ENCODE assay signal across 8 cellular contexts in the genomic region with DNA sequence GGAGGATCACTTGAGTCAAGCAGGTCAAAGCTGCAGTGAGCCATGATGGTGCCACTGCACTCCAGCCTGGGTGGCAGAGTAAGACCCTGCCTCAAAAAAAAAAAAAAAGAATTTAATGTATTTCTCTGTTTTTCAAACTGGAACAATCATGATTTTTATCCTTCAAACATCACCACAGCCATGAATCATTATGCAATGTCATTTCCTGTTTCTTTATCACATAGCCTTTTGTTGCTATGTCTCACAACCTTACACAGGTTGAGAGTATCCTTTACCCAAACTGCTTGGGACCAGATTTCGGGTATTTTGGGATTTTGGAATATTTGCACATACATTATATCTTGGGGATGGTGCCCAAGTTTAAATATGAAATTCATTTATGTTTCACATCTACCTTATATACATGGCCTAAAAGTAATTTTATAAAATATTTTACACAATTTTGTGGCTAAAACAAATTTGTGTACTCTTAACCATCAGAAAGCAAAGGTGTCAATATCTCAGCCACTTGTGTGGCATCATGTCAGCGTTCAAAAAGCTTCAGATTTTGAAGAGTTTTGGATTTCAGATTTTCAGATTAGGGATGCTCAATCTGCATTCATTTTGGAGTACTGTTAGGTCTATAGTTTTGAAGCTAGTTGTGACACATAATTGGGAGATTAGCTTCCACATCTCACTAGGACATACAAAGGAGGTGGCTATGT. TPM values are rescaled to one million over a fixed set of nuclear protein-coding genes. Genes with fewer than 3 reads are reported as not detected.
DNase-seq lines count a peak whose midpoint lies in the region; ATAC-seq and TF ChIP-seq lines count a peak whose summit lies in the region.
"Had no signal": no experiment of that assay in that cellular context is flagged by ENCODE, and none has a peak within 500 bp of the region (broad histone marks: within the 10 kb centered on the region; RNA-seq: fewer than 3 reads in every experiment).

No MANE protein-coding gene starts in this region.

- intact Hi-C loops in activated T-helper 2 cell treated with anti-CD3 and anti-CD28 coated beads, Interferon-gamma antibody, Interleukin-2, Interleukin-4, amounts not matched to agents 10 μg/mL and 5 μg/mL and 100 μg/mL, durations not matched to agents 14 hours and 24 hours and 36 hours (cut with micrococcal nuclease): loop anchor here (5.0 kb wide), 1 partner anchor 207 kb away; no protein-coding TSS in a partner anchor
- intact Hi-C loops in natural killer cell (cut with micrococcal nuclease): loop anchor here (2.0 kb wide), 1 partner anchor 14 kb away; no protein-coding TSS in a partner anchor

- H3K4me3 Mint-ChIP-seq in activated T-helper 2 cell treated with anti-CD3 and anti-CD28 coated beads, Interferon-gamma antibody, Interleukin-2, Interleukin-4, amounts not matched to agents 10 μg/mL and 5 μg/mL and 100 μg/mL, durations not matched to agents 14 hours and 24 hours and 36 hours (ENCODE audit: low read depth): no peak overlapping the region
- H3K4me3 Mint-ChIP-seq in natural killer cell: peak overlapping the region; percentile 21

- peak overlapping the region; percentile 49 for H3K27ac Mint-ChIP-seq in activated T-helper 2 cell treated with anti-CD3 and anti-CD28 coated beads, Interferon-gamma antibody, Interleukin-2, Interleukin-4, amounts not matched to agents 10 μg/mL and 5 μg/mL and 100 μg/mL, durations not matched to agents 14 hours and 24 hours and 36 hours
- peak overlapping the region; percentile 87 to 88 for H3K27ac Mint-ChIP-seq in natural killer cell

- no peaks in the 10 kb centered on the region for H3K9me3 Mint-ChIP-seq in activated T-helper 2 cell treated with anti-CD3 and anti-CD28 coated beads, Interferon-gamma antibody, Interleukin-2, Interleukin-4, amounts not matched to agents 10 μg/mL and 5 μg/mL and 100 μg/mL, durations not matched to agents 14 hours and 24 hours and 36 hours
- no peaks in the 10 kb centered on the region for H3K9me3 Mint-ChIP-seq in natural killer cell

- TF ChIP-seq CTCF in natural killer cell (IDR thresholded peaks at IDR 0.05) (no peak), right atrium auricular region (IDR thresholded peaks at IDR 0.05) (no peak)

- no peak overlapping the region for H3K4me3 ChIP-seq in right atrium auricular region
- H3K4me3 ChIP-seq: Peyer's patch had no signal

- peak; percentile 31 for ATAC-seq in GM18858 (IDR thresholded peaks at IDR 0.05; ENCODE audit: unreplicated experiment)
- ATAC-seq in natural killer cell: peak; percentile 85 to 90 (median 86)
- ATAC-seq in GM21526 (IDR thresholded peaks at IDR 0.05; ENCODE audit: low FRiP score, unreplicated experiment): no peak

- H3K27me3 ChIP-seq in right atrium auricular region: no peaks in the 10 kb centered on the region
- H3K27me3 ChIP-seq: Peyer's patch had no signal

- no peaks in the 10 kb centered on the region for H3K9me3 ChIP-seq in right atrium auricular region
- H3K9me3 ChIP-seq: Peyer's patch had no signal

- H3K27me3 Mint-ChIP-seq in activated T-helper 2 cell treated with anti-CD3 and anti-CD28 coated beads, Interferon-gamma antibody, Interleukin-2, Interleukin-4, amounts not matched to agents 10 μg/mL and 5 μg/mL and 100 μg/mL, durations not matched to agents 14 hours and 24 hours and 36 hours (ENCODE audit: low read depth): no peaks in the 10 kb centered on the region
- no peaks in the 10 kb centered on the region for H3K27me3 Mint-ChIP-seq in natural killer cell (ENCODE audit: low read depth in 2 of 2)

- peak; percentile 30 to 37 for DNase-seq in Kasumi-1 (lab: John Stamatoyannopoulos, UW)
- no peak for DNase-seq in activated T-helper 2 cell treated with anti-CD3 and anti-CD28 coated beads, Interferon-gamma antibody, Interleukin-2, Interleukin-4, amounts not matched to agents 10 μg/mL and 5 μg/mL and 100 μg/mL, durations not matched to agents 14 hours and 24 hours and 36 hours (ENCODE audit: low spot score)
- DNase-seq in natural killer cell: no peak
- no peak for DNase-seq in SK-N-DZ (ENCODE audit: low spot score)
- DNase-seq in right atrium auricular region (ENCODE audit: low spot score): no peak
- DNase-seq: Peyer's patch had no signal

- peaks cover 20% of the 10 kb centered on the region for H3K36me3 Mint-ChIP-seq in activated T-helper 2 cell treated with anti-CD3 and anti-CD28 coated beads, Interferon-gamma antibody, Interleukin-2, Interleukin-4, amounts not matched to agents 10 μg/mL and 5 μg/mL and 100 μg/mL, durations not matched to agents 14 hours and 24 hours and 36 hours (ENCODE audit: low read depth)
- no peaks in the 10 kb centered on the region for H3K36me3 Mint-ChIP-seq in natural killer cell

- peaks cover 44% of the 10 kb centered on the region for H3K4me1 Mint-ChIP-seq in activated T-helper 2 cell treated with anti-CD3 and anti-CD28 coated beads, Interferon-gamma antibody, Interleukin-2, Interleukin-4, amounts not matched to agents 10 μg/mL and 5 μg/mL and 100 μg/mL, durations not matched to agents 14 hours and 24 hours and 36 hours (ENCODE audit: low read depth)
- peaks cover 45 to 52% of the 10 kb centered on the region in 2 donors for H3K4me1 Mint-ChIP-seq in natural killer cell

- H3K27ac ChIP-seq in right atrium auricular region: no peak overlapping the region

- H3K36me3 ChIP-seq in right atrium auricular region: no peaks in the 10 kb centered on the region
- H3K36me3 ChIP-seq: Peyer's patch had no signal

- H3K4me1 ChIP-seq in right atrium auricular region: peaks cover 0 to 13% of the 10 kb centered on the region in 2 donors

RNA-seq across cellular contexts. Expression of a gene that starts 8.2 kb away (rescaled TPM):
- total RNA-seq in activated T-helper 2 cell treated with anti-CD3 and anti-CD28 coated beads, Interferon-gamma antibody, Interleukin-2, Interleukin-4, amounts not matched to agents 10 μg/mL and 5 μg/mL and 100 μg/mL, durations not matched to agents 14 hours and 24 hours and 36 hours: 30.0 and 33.3 TPM in 2 replicates
- total RNA-seq in natural killer cell (10 to 100 TPM; 33.7 to 49.8 (median 49.5) TPM), right atrium auricular region (10 to 100 TPM; 15.4 to 15.6 TPM)
- 74.0 and 94.0 TPM in 2 replicates for polyA plus RNA-seq in SK-N-DZ (2014; cell fraction: cytosol; rRNA removed)
- 58.3 and 72.0 TPM in 2 replicates for polyA plus RNA-seq in SK-N-DZ (2014; cell fraction: nucleus; rRNA removed)

RNA-seq across cellular contexts. Expression of a gene that starts 54.8 kb away (rescaled TPM):
- total RNA-seq in activated T-helper 2 cell treated with anti-CD3 and anti-CD28 coated beads, Interferon-gamma antibody, Interleukin-2, Interleukin-4, amounts not matched to agents 10 μg/mL and 5 μg/mL and 100 μg/mL, durations not matched to agents 14 hours and 24 hours and 36 hours: 15.4 and 18.6 TPM in 2 replicates
- total RNA-seq in natural killer cell: 10 to 100 TPM; 19.1 to 27.6 (median 21.9) TPM
- polyA plus RNA-seq in SK-N-DZ (2014; cell fraction: cytosol; rRNA removed): 27.9 and 31.2 TPM in 2 replicates
- 22.9 and 33.2 TPM in 2 replicates for polyA plus RNA-seq in SK-N-DZ (2014; cell fraction: nucleus; rRNA removed)
- 10 to 100 TPM; 16.3 to 19.8 TPM for total RNA-seq in right atrium auricular region

Comparison
In these comparisons a context has a peak if more than half of its experiments do, and no peak if none do; other contexts are left out.
1. DNase-seq: peak in Kasumi-1 (2 of 2); none in activated T-helper 2 cell treated with anti-CD3 and anti-CD28 coated beads, Interferon-gamma antibody, Interleukin-2, Interleukin-4, amounts not matched to agents 10 μg/mL and 5 μg/mL and 100 μg/mL, durations not matched to agents 14 hours and 24 hours and 36 hours (single experiment), natural killer cell (single experiment), SK-N-DZ (single experiment) and right atrium auricular region (single experiment).